ENCODE assay signal across 8 cellular contexts in the genomic region with DNA sequence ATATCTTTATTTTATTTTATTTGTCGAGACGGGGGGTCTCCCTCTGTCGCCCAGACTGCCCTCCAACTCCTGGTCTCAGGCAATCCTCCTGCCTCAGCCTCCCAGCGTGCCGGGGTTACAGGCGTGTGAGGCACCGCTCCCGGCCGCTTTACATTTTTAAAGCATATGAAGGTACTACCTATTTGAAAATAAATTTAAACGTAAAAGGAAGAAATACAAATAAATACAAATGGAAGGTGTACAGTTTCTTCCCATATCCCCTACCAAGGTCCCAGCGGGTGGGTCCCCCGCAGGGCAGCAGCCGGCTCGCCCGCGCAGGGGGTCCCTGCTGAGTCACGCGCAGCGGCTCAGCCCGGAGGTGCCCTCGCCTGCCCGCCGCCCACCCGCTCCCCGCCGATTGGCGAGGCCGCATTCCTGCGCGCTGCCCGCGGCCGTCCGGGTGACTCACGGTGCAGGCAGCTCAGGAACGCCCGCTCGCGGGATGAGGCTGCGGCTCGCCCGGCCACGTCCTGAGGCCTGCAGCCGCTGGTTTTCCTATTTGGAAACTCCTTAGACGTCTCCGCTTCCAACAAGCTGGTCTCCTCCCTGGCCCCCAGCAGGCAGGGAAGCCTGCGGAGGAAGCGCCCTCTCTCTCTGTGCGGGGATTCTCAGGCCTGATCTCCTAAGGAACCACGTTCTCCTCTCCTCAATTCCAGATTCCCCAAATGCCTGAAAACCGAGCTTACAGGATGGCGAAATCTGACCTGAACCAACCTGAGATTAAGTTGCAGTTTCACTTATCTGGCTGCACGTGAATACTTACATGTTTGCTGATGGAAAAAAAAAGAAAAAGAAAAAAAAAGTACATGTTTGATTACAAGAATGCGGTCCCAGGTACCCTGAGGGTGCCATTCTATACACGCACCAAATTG. TPM values are rescaled to one million over a fixed set of nuclear protein-coding genes. Genes with fewer than 3 reads are reported as not detected.
DNase-seq lines count a peak whose midpoint lies in the region; ATAC-seq and TF ChIP-seq lines count a peak whose summit lies in the region.

No MANE protein-coding gene starts in this region.

- H3K9me3 Mint-ChIP-seq in activated T-helper 17 cell treated with anti-CD3 and anti-CD28 coated beads, Interleukin-2, amount 50 U/mL, for 72 hours, result no peaks in the 10 kb centered on the region

- peak; percentile 95 for ATAC-seq in activated T-helper 17 cell treated with anti-CD3 and anti-CD28 coated beads, Interleukin-2, amount 50 U/mL, for 72 hours (replicated peaks)
- ATAC-seq in gastroesophageal sphincter (peak; percentile 98), upper lobe of left lung (ENCODE audit: low FRiP score in 2 of 2) (peak; percentile 94 to 97), HG03095 (IDR thresholded peaks at IDR 0.05; ENCODE audit: unreplicated experiment) (no peak)

- H3K4me1 Mint-ChIP-seq in activated T-helper 17 cell treated with anti-CD3 and anti-CD28 coated beads, Interleukin-2, amount 50 U/mL, for 72 hours, result peaks cover 14% of the 10 kb centered on the region

- H3K27me3 ChIP-seq in gastroesophageal sphincter (no peaks in the 10 kb centered on the region), neuron (ENCODE audit: insufficient read depth, low read length) (no peaks in the 10 kb centered on the region), upper lobe of left lung (no peaks in the 10 kb centered on the region)

- TF ChIP-seq CTCF in gastroesophageal sphincter (IDR thresholded peaks at IDR 0.05) (peak in 1 of 4 experiments; percentile 10), upper lobe of left lung (IDR thresholded peaks at IDR 0.05) (peak in 1 of 6 experiments; percentile 4)

- TF ChIP-seq EP300 in gastroesophageal sphincter (IDR thresholded peaks at IDR 0.05) (no peak), upper lobe of left lung (IDR thresholded peaks at IDR 0.05) (peak in 1 of 4 donors; percentile 24)

- H3K4me1 ChIP-seq in gastroesophageal sphincter (peaks cover 0 to 33% (median 10%) of the 10 kb centered on the region in 3 donors), neuron (ENCODE audit: insufficient read depth, low read length) (peaks cover 15% of the 10 kb centered on the region), upper lobe of left lung (peaks cover 14 to 33% (median 24%) of the 10 kb centered on the region in 4 donors)

- H3K9me3 ChIP-seq in gastroesophageal sphincter (no peaks in the 10 kb centered on the region), neuron (ENCODE audit: low read length) (no peaks in the 10 kb centered on the region), upper lobe of left lung (no peaks in the 10 kb centered on the region)

- no peaks in the 10 kb centered on the region for H3K36me3 ChIP-seq in gastroesophageal sphincter
- H3K36me3 ChIP-seq in neuron (ENCODE audit: insufficient read depth, low read length), result no peaks in the 10 kb centered on the region
- no peaks in the 10 kb centered on the region for H3K36me3 ChIP-seq in upper lobe of left lung

- H3K27ac ChIP-seq in gastroesophageal sphincter (peak overlapping the region; percentile 70 to 87 (median 86)), upper lobe of left lung (peak overlapping the region; percentile 82 to 87 (median 83))

- no peaks in the 10 kb centered on the region for H3K36me3 Mint-ChIP-seq in activated T-helper 17 cell treated with anti-CD3 and anti-CD28 coated beads, Interleukin-2, amount 50 U/mL, for 72 hours (ENCODE audit: low read depth)

- 24 to 39% methylated on average over 14 to 30 of the region's 55 CpGs for WGBS in gastroesophageal sphincter (ENCODE audit: low coverage in 1 of 2), 2 donors
- WGBS in upper lobe of left lung, 2 donors, result 19 to 31% methylated on average over 37 to 52 of the region's 55 CpGs

- peak overlapping the region; percentile 87 for H2AFZ ChIP-seq in neuron (ENCODE audit: low read depth, low read length)

- TF ChIP-seq POLR2A in gastroesophageal sphincter (IDR thresholded peaks at IDR 0.05), result peak; percentile 28 to 47
- TF ChIP-seq POLR2A in upper lobe of left lung (IDR thresholded peaks at IDR 0.05), result peak in 2 of 4 donors; percentile 65 to 74

- DNase-seq in AG20443 (ENCODE audit: low spot score) (peak; percentile 98), HT-29 (ENCODE audit: low spot score) (peak; percentile 84), upper lobe of left lung (peak; percentile 90 to 95), NOMO-1 treated with dmso at 0.1 percent for 144 hours (lab: John Stamatoyannopoulos, UW; ENCODE audit: unreplicated experiment) (no peak)

- H3K4me3 ChIP-seq in gastroesophageal sphincter (peak overlapping the region; percentile 18 to 49), neuron (ENCODE audit: low read length) (peak overlapping the region; percentile 41), upper lobe of left lung (peak overlapping the region in 3 of 4 donors; percentile 34 to 45 (median 39))

- peak overlapping the region; percentile 54 for H3K4me3 Mint-ChIP-seq in activated T-helper 17 cell treated with anti-CD3 and anti-CD28 coated beads, Interleukin-2, amount 50 U/mL, for 72 hours

- no peaks in the 10 kb centered on the region for H3K27me3 Mint-ChIP-seq in activated T-helper 17 cell treated with anti-CD3 and anti-CD28 coated beads, Interleukin-2, amount 50 U/mL, for 72 hours

- H3K27ac Mint-ChIP-seq in activated T-helper 17 cell treated with anti-CD3 and anti-CD28 coated beads, Interleukin-2, amount 50 U/mL, for 72 hours, result no peak overlapping the region

RNA-seq across cellular contexts. Expression of a gene that starts 54.8 kb away (rescaled TPM):
- total RNA-seq in HT-29 (2014; rRNA removed; shearing (Covaris generic)), result 5.9 and 6.2 TPM in 2 replicates
- total RNA-seq in activated T-helper 17 cell treated with anti-CD3 and anti-CD28 coated beads, Interleukin-2, amount 50 U/mL, for 72 hours, result 10 to 100 TPM; 36.3 to 49.5 TPM
- total RNA-seq in gastroesophageal sphincter (10 to 100 TPM in 3 of 4 donors, 1 to 10 TPM in 1; 8.5 to 17.5 (median 13.5) TPM), upper lobe of left lung (10 to 100 TPM; 11.4 to 17.8 (median 13.5) TPM)
